8 cellular contexts compared by ENCODE assay signal in the genomic region with DNA sequence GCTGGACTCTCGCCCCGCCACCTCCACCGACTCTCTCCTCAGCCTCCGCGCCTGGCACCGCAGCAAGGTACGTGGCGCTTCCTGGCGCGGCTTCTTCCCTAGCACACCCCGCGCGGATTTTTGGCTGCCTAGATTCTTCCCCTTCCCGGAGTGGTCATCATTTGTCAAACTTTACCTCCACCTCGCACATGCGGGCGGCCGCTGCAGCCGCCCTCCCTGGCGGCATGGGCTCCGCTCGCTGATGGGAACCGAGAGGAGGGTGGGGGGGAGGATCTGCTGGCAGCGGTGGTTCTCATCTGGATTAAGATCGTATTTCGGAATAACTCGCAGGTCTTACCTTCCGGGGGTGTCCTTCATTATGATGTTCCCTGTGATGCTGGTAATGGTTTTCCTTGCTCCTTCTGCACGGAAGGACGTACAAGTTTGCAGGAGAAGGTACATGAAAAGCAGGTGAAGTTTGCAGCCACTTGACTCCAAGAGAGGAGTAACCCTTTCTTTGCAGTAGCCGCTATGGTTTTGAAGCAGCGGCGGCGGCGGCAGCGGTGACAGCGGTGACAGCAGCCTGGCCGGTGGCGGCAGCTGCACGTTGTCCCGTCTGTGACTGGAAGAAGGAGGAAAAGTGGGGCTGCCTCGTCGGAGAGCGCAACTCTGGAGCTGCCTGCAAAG.
DNase-seq lines count a peak whose midpoint lies in the region; ATAC-seq and TF ChIP-seq lines count a peak whose summit lies in the region.

No MANE protein-coding gene starts in this region.

- WGBS in lower leg skin, 2 donors = 0 to 2% methylated on average over 43 to 44 of the region's 44 CpGs
- WGBS in thymus = under 1% methylated on average over 44 of the region's 44 CpGs

- H3K9me3 ChIP-seq in left ventricle myocardium inferior (replicated peaks) (no peaks in the 10 kb centered on the region), thymus (ENCODE audit: control insufficient read depth) (no peaks in the 10 kb centered on the region)
- no peaks in the 10 kb centered on the region for H3K9me3 ChIP-seq in CD4-positive, alpha-beta T cell (ENCODE audit: control insufficient read depth, low read length)

- H3K36me3 ChIP-seq in left ventricle myocardium inferior (no peaks in the 10 kb centered on the region), brain microvascular endothelial cell (replicated peaks) (no peaks in the 10 kb centered on the region), thymus (ENCODE audit: control insufficient read depth, insufficient read depth) (no peaks in the 10 kb centered on the region)

- H3K4me3 ChIP-seq in left ventricle myocardium inferior = peak overlapping the region; percentile 64
- H3K4me3 ChIP-seq in brain microvascular endothelial cell (ENCODE audit: low read depth, low read length) = peak overlapping the region; percentile 66
- peak overlapping the region; percentile 25 for H3K4me3 ChIP-seq in lower leg skin (ENCODE audit: low read depth, poor library complexity, severe bottlenecking)
- H3K4me3 ChIP-seq in thymus (ENCODE audit: low read length) = peak overlapping the region; percentile 36

- H3K9me3 Mint-ChIP-seq in natural killer cell treated with Interleukin-12 subunit alpha and Interleukin-12 subunit beta and Interleukin-15 and Interleukin-18, amount 100 ng/mL, for 72 hours = no peaks in the 10 kb centered on the region
- no peaks in the 10 kb centered on the region for H3K9me3 Mint-ChIP-seq in CD4-positive, alpha-beta T cell

- no peak for TF ChIP-seq CTCF in left ventricle myocardium inferior (IDR thresholded peaks at IDR 0.05; ENCODE audit: borderline replicate concordance)
- no peak for TF ChIP-seq CTCF in brain microvascular endothelial cell (IDR thresholded peaks at IDR 0.05; ENCODE audit: low read depth, low read length, missing control alignments)
- TF ChIP-seq CTCF in lower leg skin (IDR thresholded peaks at IDR 0.05) = no peak
- TF ChIP-seq CTCF in CD4-positive, alpha-beta T cell (IDR thresholded peaks at IDR 0.05) = no peak

- H3K36me3 Mint-ChIP-seq in natural killer cell treated with Interleukin-12 subunit alpha and Interleukin-12 subunit beta and Interleukin-15 and Interleukin-18, amount 100 ng/mL, for 72 hours = peaks cover 4% of the 10 kb centered on the region
- H3K36me3 Mint-ChIP-seq in CD4-positive, alpha-beta T cell (ENCODE audit: low read depth) = no peaks in the 10 kb centered on the region

- in situ Hi-C loops in brain microvascular endothelial cell (cut with HindIII; ENCODE audit: low pct_ligation_motif_present, low sequenced_read_pairs) = no loop called here

- no peaks in the 10 kb centered on the region for H3K4me1 Mint-ChIP-seq in natural killer cell treated with Interleukin-12 subunit alpha and Interleukin-12 subunit beta and Interleukin-15 and Interleukin-18, amount 100 ng/mL, for 72 hours (ENCODE audit: low read depth in 2 of 2)
- no peaks in the 10 kb centered on the region for H3K4me1 Mint-ChIP-seq in CD4-positive, alpha-beta T cell (ENCODE audit: low read depth)

- H3K27ac ChIP-seq in left ventricle myocardium inferior (replicated peaks) (no peak overlapping the region), brain microvascular endothelial cell (no peak overlapping the region), thymus (ENCODE audit: low read depth) (no peak overlapping the region)
- H3K27ac ChIP-seq in CD4-positive, alpha-beta T cell (ENCODE audit: low read depth, low read length) = no peak overlapping the region

- no peak overlapping the region for H3K4me3 Mint-ChIP-seq in natural killer cell treated with Interleukin-12 subunit alpha and Interleukin-12 subunit beta and Interleukin-15 and Interleukin-18, amount 100 ng/mL, for 72 hours
- H3K4me3 Mint-ChIP-seq in CD4-positive, alpha-beta T cell = no peak overlapping the region

- intact Hi-C loops in left ventricle myocardium inferior (cut with micrococcal nuclease) (no loop called here), Right ventricle myocardium inferior (cut with DNase I) (no loop called here), lower leg skin (cut with DNase I; ENCODE audit: low total_unique reads) (no loop called here)
- intact Hi-C loops in CD4-positive, alpha-beta T cell (cut with DNase I, micrococcal nuclease) = no loop called here

- CTCF ChIA-PET in CD4-positive, alpha-beta T cell (lab: Charles Lee) = no interaction called here

- ATAC-seq in Right ventricle myocardium inferior = no peak
- no peak for ATAC-seq in natural killer cell treated with Interleukin-12 subunit alpha and Interleukin-12 subunit beta and Interleukin-15 and Interleukin-18, amount 100 ng/mL, for 72 hours
- no peak for ATAC-seq in CD4-positive, alpha-beta T cell (ENCODE audit: poor library complexity)

- DNase-seq in left ventricle myocardium inferior (no peak), Right ventricle myocardium inferior (ENCODE audit: missing footprints) (no peak), brain microvascular endothelial cell (no peak), lower leg skin (ENCODE audit: low spot score in 2 of 2) (no peak)
- DNase-seq in natural killer cell treated with Interleukin-12 subunit alpha and Interleukin-12 subunit beta and Interleukin-15 and Interleukin-18, amount 100 ng/mL, for 72 hours (ENCODE audit: low spot score) = no peak
- no peak for DNase-seq in CD4-positive, alpha-beta T cell

- TF ChIP-seq POLR2A in lower leg skin (IDR thresholded peaks at IDR 0.05) = no peak

- H3K4me1 ChIP-seq in left ventricle myocardium inferior (peaks cover 22% of the 10 kb centered on the region), thymus (ENCODE audit: control insufficient read depth, insufficient read depth, low read length) (no peaks in the 10 kb centered on the region)

- peaks cover 13 to 18% of the 10 kb centered on the region in 2 donors for H3K27me3 Mint-ChIP-seq in natural killer cell treated with Interleukin-12 subunit alpha and Interleukin-12 subunit beta and Interleukin-15 and Interleukin-18, amount 100 ng/mL, for 72 hours
- peaks cover 45% of the 10 kb centered on the region for H3K27me3 Mint-ChIP-seq in CD4-positive, alpha-beta T cell

- H3K27ac Mint-ChIP-seq in natural killer cell treated with Interleukin-12 subunit alpha and Interleukin-12 subunit beta and Interleukin-15 and Interleukin-18, amount 100 ng/mL, for 72 hours = no peak overlapping the region
- H3K27ac Mint-ChIP-seq in CD4-positive, alpha-beta T cell = no peak overlapping the region

- POLR2A ChIA-PET in CD4-positive, alpha-beta T cell (lab: Charles Lee) = no interaction called here

- no peak for TF ChIP-seq EP300 in Ishikawa (IDR thresholded peaks at IDR 0.05; ENCODE audit: borderline replicate concordance)

- TF ChIP-seq RAD21 in Ishikawa (IDR thresholded peaks at IDR 0.05; ENCODE audit: low read depth) = no peak

- H3K27me3 ChIP-seq in left ventricle myocardium inferior (ENCODE audit: low read depth) (peaks cover 90% of the 10 kb centered on the region), brain microvascular endothelial cell (replicated peaks) (peaks cover 18% of the 10 kb centered on the region), thymus (ENCODE audit: control insufficient read depth, insufficient read depth) (peaks cover 38% of the 10 kb centered on the region)
- peaks cover 41% of the 10 kb centered on the region for H3K27me3 ChIP-seq in CD4-positive, alpha-beta T cell (ENCODE audit: control insufficient read depth, insufficient read depth, low read length)

TF ChIP-seq in Ishikawa, 13 proteins besides CTCF, POLR2A, EP300 and RAD21:
- TF ChIP-seq EGR1 (IDR thresholded peaks at IDR 0.05) = no peak
- TF ChIP-seq, protein P1, sequence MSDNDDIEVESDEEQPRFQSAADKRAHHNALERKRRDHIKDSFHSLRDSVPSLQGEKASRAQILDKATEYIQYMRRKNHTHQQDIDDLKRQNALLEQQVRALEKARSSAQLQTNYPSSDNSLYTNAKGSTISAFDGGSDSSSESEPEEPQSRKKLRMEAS (IDR thresholded peaks at IDR 0.05) = peak; percentile 15; the same call in 1 of the 2 replicates
